Comparison of ENCODE assay signal across 13 cellular contexts in the genomic region with DNA sequence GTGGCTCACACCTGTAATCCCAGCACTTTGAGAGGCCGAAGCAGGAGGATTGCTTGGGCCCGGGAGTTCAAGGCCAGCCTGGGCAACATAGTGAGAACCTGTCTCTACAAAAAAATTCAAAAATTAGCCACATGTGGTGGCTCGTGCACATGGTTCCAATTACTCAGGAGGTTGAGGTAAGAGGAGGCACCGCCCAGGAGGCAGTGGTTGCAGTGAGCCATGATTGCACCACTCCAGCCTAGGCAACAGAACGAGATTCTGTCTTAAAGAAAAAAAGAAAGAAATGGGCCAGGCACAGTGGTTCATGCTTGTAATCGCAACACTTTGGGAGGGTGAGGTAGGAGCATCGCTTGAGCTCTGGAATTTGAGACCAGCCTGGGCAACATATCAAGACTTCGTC. TPM values are rescaled to one million over a fixed set of nuclear protein-coding genes. Genes with fewer than 3 reads are reported as not detected.
A peak's percentile ranks its signal among the peaks of the same experiment; 100 is the strongest.
DNase-seq lines count a peak whose midpoint lies in the region; ATAC-seq and TF ChIP-seq lines count a peak whose summit lies in the region.
"Had no signal": no experiment of that assay in that cellular context is flagged by ENCODE, and none has a peak within 500 bp of the region (broad histone marks: within the 10 kb centered on the region; RNA-seq: fewer than 3 reads in every experiment).

No MANE protein-coding gene starts in this region.

- H3K36me3 ChIP-seq in transverse colon, result no peaks in the 10 kb centered on the region

- CTCF ChIA-PET in activated CD4-positive, alpha-beta T cell treated with anti-CD3 and anti-CD28 coated beads, Interleukin-2, amount 10 ng/mL, durations not matched to agents 7 days and 5 days (lab: Charles Lee), result no interaction called here

- no peak for TF ChIP-seq EP300 in transverse colon (IDR thresholded peaks at IDR 0.05; ENCODE audit: low read depth)

- peaks cover 7% of the 10 kb centered on the region for H3K9me3 Mint-ChIP-seq in activated CD4-positive, alpha-beta T cell treated with anti-CD3 and anti-CD28 coated beads, Interleukin-2, amount 10 ng/mL, durations not matched to agents 7 days and 5 days
- peaks cover 1% of the 10 kb centered on the region for H3K9me3 Mint-ChIP-seq in activated naive CD8-positive, alpha-beta T cell treated with anti-CD3 and anti-CD28 coated beads for 36 hours
- H3K9me3 Mint-ChIP-seq in memory B cell, result peaks cover 4% of the 10 kb centered on the region
- H3K9me3 Mint-ChIP-seq: HFFc6 had no signal

- no peaks in the 10 kb centered on the region for H3K27me3 ChIP-seq in transverse colon

- TF ChIP-seq POLR2A in transverse colon (IDR thresholded peaks at IDR 0.05), result no peak

- POLR2A ChIA-PET in activated CD4-positive, alpha-beta T cell treated with anti-CD3 and anti-CD28 coated beads, Interleukin-2, amount 10 ng/mL, durations not matched to agents 7 days and 5 days (lab: Charles Lee), result no interaction called here

- no peaks in the 10 kb centered on the region for H3K9me3 ChIP-seq in transverse colon
- H3K9me3 ChIP-seq: psoas muscle had no signal

- peaks cover 6% of the 10 kb centered on the region for H3K27me3 Mint-ChIP-seq in activated CD4-positive, alpha-beta T cell treated with anti-CD3 and anti-CD28 coated beads, Interleukin-2, amount 10 ng/mL, durations not matched to agents 7 days and 5 days
- no peaks in the 10 kb centered on the region for H3K27me3 Mint-ChIP-seq in activated naive CD8-positive, alpha-beta T cell treated with anti-CD3 and anti-CD28 coated beads for 36 hours
- no peaks in the 10 kb centered on the region for H3K27me3 Mint-ChIP-seq in memory B cell

- peak overlapping the region; percentile 55 to 71 (median 66) for H3K27ac ChIP-seq in transverse colon
- H3K27ac ChIP-seq: psoas muscle had no signal

- in situ Hi-C loops in transverse colon (cut with MboI; ENCODE audit: low pct_ligation_motif_present in 1 of 4, low pct_unique_long_range_greater_than_20kb in 1 of 4, low sequenced_read_pairs in 3 of 4), result loop anchor here in 2 of 4 donors (10.0 kb wide), 3 partner anchors 48 to 598 kb away; partner anchors contain the start of gene MED13L (in 1 of the 2)

- H3K27ac Mint-ChIP-seq in activated CD4-positive, alpha-beta T cell treated with anti-CD3 and anti-CD28 coated beads, Interleukin-2, amount 10 ng/mL, durations not matched to agents 7 days and 5 days, result peak overlapping the region; percentile 42
- peak overlapping the region; percentile 51 for H3K27ac Mint-ChIP-seq in activated naive CD8-positive, alpha-beta T cell treated with anti-CD3 and anti-CD28 coated beads for 36 hours
- H3K27ac Mint-ChIP-seq in memory B cell, result peak overlapping the region; percentile 75
- H3K27ac Mint-ChIP-seq: HFFc6 had no signal

- WGBS in transverse colon (ENCODE audit: low coverage in 1 of 2), 2 donors, result 66 to 73% methylated on average over 4 to 8 of the region's 8 CpGs

- peaks cover 45% of the 10 kb centered on the region for H3K4me1 Mint-ChIP-seq in activated CD4-positive, alpha-beta T cell treated with anti-CD3 and anti-CD28 coated beads, Interleukin-2, amount 10 ng/mL, durations not matched to agents 7 days and 5 days
- H3K4me1 Mint-ChIP-seq in activated naive CD8-positive, alpha-beta T cell treated with anti-CD3 and anti-CD28 coated beads for 36 hours, result peaks cover 24% of the 10 kb centered on the region
- H3K4me1 Mint-ChIP-seq in memory B cell, result peaks cover 28% of the 10 kb centered on the region

- ATAC-seq in memory B cell (ENCODE audit: low read depth) (no peak), HG02884 (IDR thresholded peaks at IDR 0.05; ENCODE audit: unreplicated experiment) (no peak), GM18873 (IDR thresholded peaks at IDR 0.05; ENCODE audit: low FRiP score, unreplicated experiment) (no peak), GM21367 (IDR thresholded peaks at IDR 0.05; ENCODE audit: unreplicated experiment) (no peak)

- no peak for TF ChIP-seq CTCF in transverse colon (IDR thresholded peaks at IDR 0.05)

- H3K36me3 Mint-ChIP-seq in activated CD4-positive, alpha-beta T cell treated with anti-CD3 and anti-CD28 coated beads, Interleukin-2, amount 10 ng/mL, durations not matched to agents 7 days and 5 days (ENCODE audit: low read depth), result peaks cover 16% of the 10 kb centered on the region
- no peaks in the 10 kb centered on the region for H3K36me3 Mint-ChIP-seq in activated naive CD8-positive, alpha-beta T cell treated with anti-CD3 and anti-CD28 coated beads for 36 hours
- no peaks in the 10 kb centered on the region for H3K36me3 Mint-ChIP-seq in memory B cell

- H3K4me1 ChIP-seq in transverse colon, result peaks cover 0 to 20% (median 16%) of the 10 kb centered on the region in 4 donors

- H3K4me3 ChIP-seq in transverse colon, result no peak overlapping the region
- H3K4me3 ChIP-seq: psoas muscle had no signal

- no peak overlapping the region for H3K4me3 Mint-ChIP-seq in activated CD4-positive, alpha-beta T cell treated with anti-CD3 and anti-CD28 coated beads, Interleukin-2, amount 10 ng/mL, durations not matched to agents 7 days and 5 days
- H3K4me3 Mint-ChIP-seq in activated naive CD8-positive, alpha-beta T cell treated with anti-CD3 and anti-CD28 coated beads for 36 hours, result no peak overlapping the region
- peak overlapping the region; percentile 12 for H3K4me3 Mint-ChIP-seq in memory B cell
- H3K4me3 Mint-ChIP-seq: HFFc6 had no signal

- intact Hi-C loops in transverse colon (cut with DNase I; ENCODE audit: low total_unique reads), result no loop called here

- no peak for DNase-seq in activated CD4-positive, alpha-beta T cell treated with anti-CD3 and anti-CD28 coated beads, Interleukin-2, amount 10 ng/mL, durations not matched to agents 7 days and 5 days
- DNase-seq in activated CD4-positive, alpha-beta T cell treated with anti-CD3 and anti-CD28 coated beads, Interleukin-2, amount 50 U/mL, for 48 hours, result no peak
- no peak for DNase-seq in activated naive CD8-positive, alpha-beta T cell treated with anti-CD3 and anti-CD28 coated beads for 36 hours
- DNase-seq in memory B cell (ENCODE audit: low spot score in 2 of 2) (no peak), transverse colon (no peak)
- DNase-seq: ACHN; activated naive CD4-positive, alpha-beta T cell treated with Interleukin-2 at 50 U/mL for 16 hours; HFFc6; NCI-H1092 had no signal

RNA-seq across cellular contexts. Expression of gene MAP1LC3B2, which starts 33.5 kb away (rescaled TPM):
- 1 to 10 TPM; 1.0 to 1.5 TPM for total RNA-seq in activated CD4-positive, alpha-beta T cell treated with anti-CD3 and anti-CD28 coated beads, Interleukin-2, amount 10 ng/mL, durations not matched to agents 7 days and 5 days
- total RNA-seq in activated naive CD8-positive, alpha-beta T cell treated with anti-CD3 and anti-CD28 coated beads for 36 hours, result 1 to 10 TPM in 1 of 2 experiments, under 1 TPM in 1; 0.74 to 1.7 TPM
- total RNA-seq in transverse colon, result 1 to 10 TPM in 2 of 4 donors, not detected in 2; 1.1 to 2.5 TPM
